Comparison of ENCODE assay signal across 19 cellular contexts in genomic region chr3:114404590-114404989, GRCh38.
DNase-seq lines count a peak whose midpoint lies in the region; ATAC-seq and TF ChIP-seq lines count a peak whose summit lies in the region.
"Had no signal": no experiment of that assay in that cellular context is flagged by ENCODE, and none has a peak within 500 bp of the region (broad histone marks: within the 10 kb centered on the region; RNA-seq: fewer than 3 reads in every experiment).

No MANE protein-coding gene starts in this region.

- H3K36me3 ChIP-seq in fibroblast of lung (ENCODE audit: control insufficient read depth, insufficient read depth, low read length): no peaks in the 10 kb centered on the region
- no peaks in the 10 kb centered on the region for H3K36me3 ChIP-seq in sigmoid colon
- H3K36me3 ChIP-seq: pancreas had no signal

- H4K20me1 ChIP-seq in fibroblast of lung (ENCODE audit: control insufficient read depth, extremely low read depth, insufficient read depth, low read length): no peaks in the 10 kb centered on the region

- no peak for TF ChIP-seq EP300 in sigmoid colon (IDR thresholded peaks at IDR 0.05)

- intact Hi-C loops in sigmoid colon (cut with DNase I): no loop called here

- H3K9me3 ChIP-seq in fibroblast of lung (ENCODE audit: control insufficient read depth, insufficient read depth, low read depth, low read length) (no peaks in the 10 kb centered on the region), sigmoid colon (no peaks in the 10 kb centered on the region)
- H3K9me3 ChIP-seq: pancreas had no signal

- no peak overlapping the region for H2AFZ ChIP-seq in fibroblast of lung (ENCODE audit: low read length)

- H3K9ac ChIP-seq in fibroblast of lung (ENCODE audit: insufficient read depth, low read length): no peak overlapping the region

- no peak for TF ChIP-seq CTCF in fibroblast of lung (conservative IDR thresholded peaks at IDR 0.05 in 1 of 2, IDR thresholded peaks at IDR 0.05 in 1 of 2; ENCODE audit: low read depth in 1 of 2, low read length in 2 of 2)
- TF ChIP-seq CTCF in sigmoid colon (IDR thresholded peaks at IDR 0.05): no peak

- DNase-seq in ELR (ENCODE audit: low read depth): peak; percentile 74
- DNase-seq in RKO (ENCODE audit: low spot score): peak; percentile 9
- DNase-seq in fibroblast of lung (ENCODE audit: low read depth in 2 of 2): peak in 1 of 2 donors; percentile 52
- DNase-seq in sigmoid colon: no peak
- no peak for DNase-seq in NCI-H187 (lab: John Stamatoyannopoulos, UW)
- DNase-seq: activated CD4-positive, alpha-beta T cell treated with anti-CD3 and anti-CD28 coated beads, Interleukin-2, amount 10 ng/mL, durations not matched to agents 7 days and 5 days; activated T-cell treated with anti-CD3 and anti-CD28 coated beads, Interleukin-2, amount 50 U/mL, for 72 hours; cortex of kidney; DMS79 treated with DMSO at 0.1 percent for 48 hours; NCI-H1105 treated with DMSO at 0.1 percent for 48 hours; NCI-H446; pancreas; T-helper 2 cell had no signal

- H3K4me1 ChIP-seq in fibroblast of lung (ENCODE audit: control insufficient read depth, extremely low read depth, insufficient read depth, low read length) (peaks cover 4% of the 10 kb centered on the region), sigmoid colon (peaks cover 0 to 60% (median 49%) of the 10 kb centered on the region in 4 donors)

- H3K27me3 ChIP-seq in fibroblast of lung (ENCODE audit: control insufficient read depth, insufficient read depth, low read length): no peaks in the 10 kb centered on the region
- H3K27me3 ChIP-seq in sigmoid colon: no peaks in the 10 kb centered on the region
- H3K27me3 ChIP-seq: pancreas had no signal

- H3K4me3 ChIP-seq in fibroblast of lung (replicated peaks in 1 of 4; ENCODE audit: control extremely low read depth in 1 of 4, insufficient read depth in 1 of 4, low read depth in 3 of 4, low read length in 4 of 4): no peak overlapping the region
- H3K4me3 ChIP-seq in sigmoid colon: no peak overlapping the region
- H3K4me3 ChIP-seq: GM12878, pancreas had no signal

- WGBS in sigmoid colon, 2 donors: 81% methylated on average over 6 of the region's 6 CpGs

- H3K27ac ChIP-seq in fibroblast of lung (ENCODE audit: insufficient read depth, low read length): peak overlapping the region; percentile 30
- H3K27ac ChIP-seq in sigmoid colon: peak overlapping the region; percentile 10 to 44 (median 20)
- H3K27ac ChIP-seq: pancreas had no signal

- H3K79me2 ChIP-seq in fibroblast of lung (ENCODE audit: control insufficient read depth, insufficient read depth, low read length): no peaks in the 10 kb centered on the region

- peak overlapping the region; percentile 48 for H3K4me2 ChIP-seq in fibroblast of lung (ENCODE audit: extremely low read depth, insufficient read depth, low read length)

- no peak for TF ChIP-seq POLR2A in sigmoid colon (IDR thresholded peaks at IDR 0.05)

- ATAC-seq in HG03521 (IDR thresholded peaks at IDR 0.05; ENCODE audit: unreplicated experiment) (no peak), GM21423 (IDR thresholded peaks at IDR 0.05; ENCODE audit: unreplicated experiment) (no peak), GM18519 (IDR thresholded peaks at IDR 0.05; ENCODE audit: low FRiP score, unreplicated experiment) (no peak)
- ATAC-seq: activated T-cell treated with anti-CD3 and anti-CD28 coated beads, Interleukin-2, amount 50 U/mL, for 72 hours; HepG2; Panc1; pancreas had no signal

Comparison
In these comparisons a context has a peak if more than half of its experiments do, and no peak if none do; other contexts are left out.
1. DNase-seq: peak in ELR (single experiment) and RKO (single experiment); none in sigmoid colon (single experiment) and NCI-H187 (0 of 2).